ENCODE assay signal across 1 cellular context in the genomic region with DNA sequence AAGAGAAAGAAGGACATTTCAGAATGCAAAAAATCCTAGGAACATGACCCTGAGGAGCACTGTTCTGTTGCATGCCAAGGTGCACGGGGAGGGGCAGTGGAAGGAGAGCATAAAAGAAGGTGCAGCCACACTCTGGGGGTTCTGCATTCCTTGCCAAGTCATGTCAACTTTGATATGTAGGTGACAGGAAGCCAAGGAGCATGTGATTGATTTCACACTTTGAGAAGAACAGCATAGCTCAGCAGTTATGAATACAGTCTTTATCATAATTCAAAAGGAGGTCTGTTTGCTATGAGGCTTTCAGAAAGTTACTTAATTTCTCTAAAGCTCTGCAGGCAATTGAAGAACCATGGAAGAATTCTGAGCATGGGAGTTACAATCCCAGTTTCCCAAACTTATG.
TF ChIP-seq lines count a peak whose summit lies in the region.

No MANE protein-coding gene starts in this region.

TF ChIP-seq in HepG2, 621 proteins besides CTCF, POLR2A, EP300 and RAD21:
- peak; percentile 34; the same call in 1 of the 2 replicates for TF ChIP-seq MAFF (IDR thresholded peaks at IDR 0.05; ENCODE audit: low read depth, low read length)
- TF ChIP-seq KAT2B (IDR thresholded peaks at IDR 0.05; ENCODE audit: borderline replicate concordance, low read depth, low read length) = no peak
- TF ChIP-seq SKI (IDR thresholded peaks at IDR 0.05; ENCODE audit: partially characterized antibody) = no peak
- TF ChIP-seq MAFK (conservative IDR thresholded peaks at IDR 0.05 in 1 of 2, IDR thresholded peaks at IDR 0.05 in 1 of 2; ENCODE audit: low read length in 2 of 2) = peak; percentile 37 to 56; a peak in 2 of 4 replicates
TF ChIP-seq in HepG2: peak in this region for 2.
